In genomic region chr1:233163696-233164095, GRCh38 we compare ENCODE assay signal across 24 cellular contexts.
"Had no signal": no experiment of that assay in that cellular context is flagged by ENCODE, and none has a peak within 500 bp of the region (broad histone marks: within the 10 kb centered on the region; RNA-seq: fewer than 3 reads in every experiment).

No MANE protein-coding gene starts in this region.

- H3K27ac ChIP-seq: left ventricle myocardium inferior, ovary, prostate gland, sigmoid colon, spleen, tibial nerve, uterus had no signal

- H3K4me3 ChIP-seq: left ventricle myocardium inferior, lung, mucosa of descending colon, ovary, prostate gland, sigmoid colon, spleen, tibial nerve, uterus had no signal

- H3K9me3 ChIP-seq: mucosa of descending colon, ovary, prostate gland, uterus had no signal

- DNase-seq: islet precursor cell; left ventricle myocardium inferior; mesendoderm; midbrain; mucosa of descending colon; naive thymus-derived CD4-positive, alpha-beta T cell; ovary; posterior cingulate gyrus; retina; right cardiac atrium; sigmoid colon; small intestine; spleen; stimulated activated CD4-positive, alpha-beta T cell treated with anti-CD3 and anti-CD28 coated beads, Interleukin-4, amount 100 ng/mL, for 24 hours; stimulated activated naive CD4-positive, alpha-beta T cell; substantia nigra; uterus had no signal

- H3K27me3 ChIP-seq: ovary, sigmoid colon, spleen, tibial nerve, uterus had no signal

- ATAC-seq: mucosa of descending colon; naive thymus-derived CD4-positive, alpha-beta T cell; natural killer cell treated with Interleukin-12 subunit alpha and Interleukin-12 subunit beta and Interleukin-15 and Interleukin-18, amount 100 ng/mL, for 72 hours; right cardiac atrium; stimulated activated effector memory CD8-positive, alpha-beta T cell treated with anti-CD3 and anti-CD28 coated beads, Interleukin-12 subunit alpha, Interleukin-12 subunit beta, amount 100 ng/mL, for 72 hours had no signal

- H3K4me1 Mint-ChIP-seq: naive thymus-derived CD4-positive, alpha-beta T cell; stimulated activated effector memory CD8-positive, alpha-beta T cell treated with anti-CD3 and anti-CD28 coated beads, Interleukin-12 subunit alpha, Interleukin-12 subunit beta, amount 100 ng/mL, for 72 hours had no signal

- H3K9me3 Mint-ChIP-seq: type B pancreatic cell had no signal

- H3K4me1 ChIP-seq: left ventricle myocardium inferior, prostate gland, sigmoid colon, spleen, tibial nerve, uterus had no signal

- H3K27ac Mint-ChIP-seq: naive thymus-derived CD4-positive, alpha-beta T cell; natural killer cell treated with Interleukin-12 subunit alpha and Interleukin-12 subunit beta and Interleukin-15 and Interleukin-18, amount 100 ng/mL, for 72 hours; stimulated activated effector memory CD8-positive, alpha-beta T cell treated with anti-CD3 and anti-CD28 coated beads, Interleukin-12 subunit alpha, Interleukin-12 subunit beta, amount 100 ng/mL, for 72 hours; stimulated activated naive CD8-positive, alpha-beta T cell treated with anti-CD3 and anti-CD28 coated beads, Interleukin-15, Interleukin-2, amounts not matched to agents 100 ng/mL and 50 ng/mL, for 24 hours; type B pancreatic cell had no signal

- FAIRE-seq: small intestine had no signal

- H3K36me3 ChIP-seq: left ventricle myocardium inferior, ovary, prostate gland, sigmoid colon, tibial nerve, uterus had no signal

- H3K27me3 Mint-ChIP-seq: naive thymus-derived CD4-positive, alpha-beta T cell; natural killer cell treated with Interleukin-12 subunit alpha and Interleukin-12 subunit beta and Interleukin-15 and Interleukin-18, amount 100 ng/mL, for 72 hours; stimulated activated naive CD8-positive, alpha-beta T cell treated with anti-CD3 and anti-CD28 coated beads, Interleukin-15, Interleukin-2, amounts not matched to agents 100 ng/mL and 50 ng/mL, for 24 hours; type B pancreatic cell had no signal

- H3K4me3 Mint-ChIP-seq: naive thymus-derived CD4-positive, alpha-beta T cell; natural killer cell treated with Interleukin-12 subunit alpha and Interleukin-12 subunit beta and Interleukin-15 and Interleukin-18, amount 100 ng/mL, for 72 hours; stimulated activated effector memory CD8-positive, alpha-beta T cell treated with anti-CD3 and anti-CD28 coated beads, Interleukin-12 subunit alpha, Interleukin-12 subunit beta, amount 100 ng/mL, for 72 hours; stimulated activated naive CD8-positive, alpha-beta T cell treated with anti-CD3 and anti-CD28 coated beads, Interleukin-15, Interleukin-2, amounts not matched to agents 100 ng/mL and 50 ng/mL, for 24 hours; type B pancreatic cell had no signal
